8 cellular contexts compared by ENCODE assay signal in the genomic region with DNA sequence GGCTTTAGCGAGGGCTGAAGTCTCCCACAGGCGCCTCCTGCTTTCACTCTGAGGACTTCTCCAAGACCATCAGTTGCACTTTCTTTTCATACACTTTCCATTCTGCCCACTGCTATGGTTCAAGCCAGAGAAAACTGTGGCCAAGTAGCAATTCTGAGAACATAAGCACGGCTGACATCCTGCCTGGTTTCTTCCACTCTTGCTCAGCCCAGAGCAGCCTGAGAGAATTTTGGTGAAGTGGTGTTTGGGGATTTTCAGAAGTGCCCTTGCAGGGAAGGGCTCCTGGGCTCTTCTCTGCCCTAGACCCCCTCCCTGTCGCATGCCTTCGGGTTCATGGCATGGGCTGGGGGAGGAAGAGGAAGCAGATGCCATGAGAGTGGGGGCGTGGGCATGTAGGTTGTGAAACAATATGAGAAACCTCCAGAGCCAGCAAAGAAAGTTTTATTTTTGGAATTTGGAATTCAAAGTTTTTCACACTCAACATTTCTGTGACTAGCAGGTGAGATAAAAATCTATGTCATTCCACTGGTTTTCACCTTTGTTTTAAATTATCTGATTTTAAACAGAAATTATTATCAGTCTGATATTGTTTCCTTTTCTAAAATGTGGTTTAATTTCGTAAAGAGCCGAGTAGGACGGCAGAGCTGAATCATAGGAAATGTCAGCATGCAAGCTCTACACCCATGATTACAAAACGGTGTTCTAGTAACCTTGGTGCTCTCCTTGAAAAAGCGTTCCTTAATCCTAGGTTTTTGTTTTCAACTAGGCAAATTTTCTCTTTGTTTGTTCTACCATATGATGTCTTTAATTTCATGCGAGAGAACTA. TPM values are rescaled to one million over a fixed set of nuclear protein-coding genes. Genes with fewer than 3 reads are reported as not detected.
DNase-seq lines count a peak whose midpoint lies in the region; ATAC-seq and TF ChIP-seq lines count a peak whose summit lies in the region.

No MANE protein-coding gene starts in this region.

- CTCF ChIA-PET in CD4-positive, alpha-beta T cell (lab: Charles Lee): no interaction called here

- intact Hi-C loops in CD4-positive, alpha-beta T cell (cut with DNase I, micrococcal nuclease): no loop called here

- peak; percentile 49 for ATAC-seq in CD4-positive, alpha-beta T cell (ENCODE audit: poor library complexity)
- ATAC-seq in HG02623 (IDR thresholded peaks at IDR 0.05; ENCODE audit: unreplicated experiment): no peak

- H3K4me1 Mint-ChIP-seq in CD4-positive, alpha-beta T cell (ENCODE audit: low read depth): peaks cover 26% of the 10 kb centered on the region
- H3K4me1 Mint-ChIP-seq in T-helper 1 cell treated with Interleukin-12 subunit alpha and Interleukin-12 subunit beta and Interleukin-4 antibody, amounts not matched to agents 30 μg/mL and 1 μg/mL, for 36 hours (ENCODE audit: low read depth): peaks cover 56% of the 10 kb centered on the region

- H3K27me3 ChIP-seq in CD4-positive, alpha-beta T cell (ENCODE audit: control insufficient read depth, insufficient read depth, low read length): no peaks in the 10 kb centered on the region

- peaks cover 10% of the 10 kb centered on the region for H3K9me3 Mint-ChIP-seq in CD4-positive, alpha-beta T cell
- peaks cover 48% of the 10 kb centered on the region for H3K9me3 Mint-ChIP-seq in T-helper 1 cell treated with Interleukin-12 subunit alpha and Interleukin-12 subunit beta and Interleukin-4 antibody, amounts not matched to agents 30 μg/mL and 1 μg/mL, for 36 hours

- no peak for DNase-seq in CD4-positive, alpha-beta T cell
- peak; percentile 74 for DNase-seq in coronary artery (ENCODE audit: low spot score)
- DNase-seq in stimulated activated CD4-positive, alpha-beta T cell treated with anti-CD3 and anti-CD28 coated beads, Interleukin-12 subunit alpha, Interleukin-12 subunit beta, amount 100 ng/mL, for 4 hours: peak; percentile 50
- DNase-seq in COLO668 (lab: John Stamatoyannopoulos, UW; ENCODE audit: unreplicated experiment): no peak
- no peak for DNase-seq in dedifferentiated amniotic fluid mesenchymal stem cell (ENCODE audit: extremely low spot score)
- no peak for DNase-seq in SW480 (ENCODE audit: low spot score)

- no peak overlapping the region for H3K4me3 ChIP-seq in coronary artery

- H3K36me3 Mint-ChIP-seq in CD4-positive, alpha-beta T cell (ENCODE audit: low read depth): peaks cover 8% of the 10 kb centered on the region
- H3K36me3 Mint-ChIP-seq in T-helper 1 cell treated with Interleukin-12 subunit alpha and Interleukin-12 subunit beta and Interleukin-4 antibody, amounts not matched to agents 30 μg/mL and 1 μg/mL, for 36 hours (ENCODE audit: low read depth): peaks cover 49% of the 10 kb centered on the region

- no peaks in the 10 kb centered on the region for H3K27me3 Mint-ChIP-seq in CD4-positive, alpha-beta T cell
- no peaks in the 10 kb centered on the region for H3K27me3 Mint-ChIP-seq in T-helper 1 cell treated with Interleukin-12 subunit alpha and Interleukin-12 subunit beta and Interleukin-4 antibody, amounts not matched to agents 30 μg/mL and 1 μg/mL, for 36 hours (ENCODE audit: low read depth)

- POLR2A ChIA-PET in CD4-positive, alpha-beta T cell (lab: Charles Lee): no interaction called here

- peaks cover 12% of the 10 kb centered on the region for H3K9me3 ChIP-seq in CD4-positive, alpha-beta T cell (ENCODE audit: control insufficient read depth, low read length)

- peak overlapping the region; percentile 22 for H3K27ac Mint-ChIP-seq in CD4-positive, alpha-beta T cell
- H3K27ac Mint-ChIP-seq in T-helper 1 cell treated with Interleukin-12 subunit alpha and Interleukin-12 subunit beta and Interleukin-4 antibody, amounts not matched to agents 30 μg/mL and 1 μg/mL, for 36 hours: peak overlapping the region; percentile 91

- H3K4me3 Mint-ChIP-seq in CD4-positive, alpha-beta T cell: peak overlapping the region; percentile 74
- H3K4me3 Mint-ChIP-seq in T-helper 1 cell treated with Interleukin-12 subunit alpha and Interleukin-12 subunit beta and Interleukin-4 antibody, amounts not matched to agents 30 μg/mL and 1 μg/mL, for 36 hours: peak overlapping the region; percentile 80

- TF ChIP-seq CTCF in CD4-positive, alpha-beta T cell (IDR thresholded peaks at IDR 0.05): no peak
- TF ChIP-seq CTCF in coronary artery (IDR thresholded peaks at IDR 0.05): no peak

- H3K27ac ChIP-seq in CD4-positive, alpha-beta T cell (ENCODE audit: low read depth, low read length): no peak overlapping the region
- H3K27ac ChIP-seq in coronary artery: peak overlapping the region in 1 of 2 donors; percentile 75

RNA-seq across cellular contexts. Expression of a gene that starts 27.8 kb away (rescaled TPM):
- 10 to 100 TPM; 70.9 to 71.6 TPM for total RNA-seq in CD4-positive, alpha-beta T cell

Comparison
In these comparisons a context has a peak if more than half of its experiments do, and no peak if none do; other contexts are left out.
1. DNase-seq: peak in coronary artery (single experiment) and stimulated activated CD4-positive, alpha-beta T cell treated with anti-CD3 and anti-CD28 coated beads, Interleukin-12 subunit alpha, Interleukin-12 subunit beta, amount 100 ng/mL, for 4 hours (single experiment); none in CD4-positive, alpha-beta T cell (0 of 10), COLO668 (single experiment), dedifferentiated amniotic fluid mesenchymal stem cell (single experiment) and SW480 (single experiment).